Comparison of ENCODE assay signal across 9 cellular contexts in genomic region chr1:33350611-33351280, GRCh38. TPM values are rescaled to one million over a fixed set of nuclear protein-coding genes. Genes with fewer than 3 reads are reported as not detected.
DNase-seq lines count a peak whose midpoint lies in the region; ATAC-seq, FAIRE-seq and TF ChIP-seq lines count a peak whose summit lies in the region.
"Had no signal": no experiment of that assay in that cellular context is flagged by ENCODE, and none has a peak within 500 bp of the region (broad histone marks: within the 10 kb centered on the region; RNA-seq: fewer than 3 reads in every experiment).

No MANE protein-coding gene starts in this region.

- H3K4me3 ChIP-seq in esophagus muscularis mucosa (peak overlapping the region; percentile 95 to 99 (median 97)), retinal pigment epithelial cell (ENCODE audit: low read length) (peak overlapping the region; percentile 63)

- no peak for ATAC-seq in GM21423 (IDR thresholded peaks at IDR 0.05; ENCODE audit: unreplicated experiment)
- no peak for ATAC-seq in HG03457 (IDR thresholded peaks at IDR 0.05; ENCODE audit: unreplicated experiment)

- TF ChIP-seq CTCF in esophagus muscularis mucosa (IDR thresholded peaks at IDR 0.05) (no peak), retinal pigment epithelial cell (conservative IDR thresholded peaks at IDR 0.05; ENCODE audit: low read depth, low read length) (no peak)

- no peak for DNase-seq in GM19239 (ENCODE audit: insufficient read length, low spot score)
- DNase-seq in RKO (ENCODE audit: low spot score): peak; percentile 42
- no peak for DNase-seq in esophagus muscularis mucosa (ENCODE audit: extremely low spot score)
- no peak for DNase-seq in retinal pigment epithelial cell (ENCODE audit: low read depth)
- no peak for DNase-seq in AG20443 (ENCODE audit: low spot score)
- no peak for DNase-seq in HPDE6-E6E7 (ENCODE audit: extremely low spot score)

- peaks cover 13 to 19% (median 16%) of the 10 kb centered on the region in 4 donors for H3K36me3 ChIP-seq in esophagus muscularis mucosa

- H3K9me3 ChIP-seq in esophagus muscularis mucosa: no peaks in the 10 kb centered on the region

- FAIRE-seq in GM19239 (lab: Jason Lieb, UNC): peak; percentile 85

- H3K27ac ChIP-seq in esophagus muscularis mucosa (replicated peaks in 1 of 4): peak overlapping the region; percentile 82 to 100 (median 91)

- no peak for TF ChIP-seq POLR2A in esophagus muscularis mucosa (IDR thresholded peaks at IDR 0.05; ENCODE audit: low read depth)

- H3K4me1 ChIP-seq in esophagus muscularis mucosa: peaks cover 18 to 40% (median 37%) of the 10 kb centered on the region in 4 donors

- WGBS in esophagus muscularis mucosa: 47% methylated on average over 6 of the region's 6 CpGs

- intact Hi-C loops in esophagus muscularis mucosa (cut with DNase I): no loop called here

- TF ChIP-seq EP300 in esophagus muscularis mucosa (IDR thresholded peaks at IDR 0.05): no peak

- no peaks in the 10 kb centered on the region for H3K27me3 ChIP-seq in esophagus muscularis mucosa

RNA-seq across cellular contexts. Expression of gene A3GALT2, which starts 29.8 kb away (rescaled TPM):
- total RNA-seq in esophagus muscularis mucosa: not detected
- total RNA-seq: lung microvascular endothelial cell had no signal
